ENCODE assay signal across 10 cellular contexts in the genomic region with DNA sequence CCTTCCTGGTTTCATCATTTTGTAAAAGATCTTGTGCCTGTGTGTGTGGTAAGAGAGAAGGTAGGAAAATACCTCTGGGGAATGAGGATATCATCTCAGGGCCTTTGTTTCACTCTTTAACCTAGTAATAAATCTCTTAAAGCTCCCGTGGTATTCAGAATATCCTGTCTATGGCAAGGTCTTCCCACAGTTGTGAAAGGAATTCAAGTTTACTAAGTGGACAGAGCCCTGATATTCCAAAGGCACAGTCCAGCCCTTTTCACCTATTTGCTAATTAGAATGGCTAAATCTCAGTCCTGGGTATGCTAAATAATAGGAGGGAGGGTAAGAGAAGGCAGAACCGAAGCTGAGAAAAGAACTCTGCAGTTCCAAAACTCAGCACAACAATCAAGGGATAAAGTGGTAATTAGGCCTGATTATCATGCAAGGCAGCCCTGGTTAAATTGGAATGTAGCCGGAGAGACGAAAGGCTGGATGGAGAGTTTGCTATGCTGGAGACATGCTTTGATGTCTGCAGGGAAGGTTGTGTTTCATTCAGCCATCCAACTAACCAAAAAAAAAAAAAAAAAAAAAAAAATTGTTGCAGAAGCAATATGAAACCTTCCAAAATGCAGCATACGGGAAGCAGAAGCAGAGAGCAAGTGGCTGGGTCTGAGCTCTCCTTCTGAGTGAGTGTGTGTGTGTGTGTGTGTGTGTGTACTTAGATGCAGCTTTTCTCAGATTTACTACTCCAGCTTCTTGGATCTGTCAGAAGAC. TPM values are rescaled to one million over a fixed set of nuclear protein-coding genes. Genes with fewer than 3 reads are reported as not detected.
DNase-seq lines count a peak whose midpoint lies in the region; ATAC-seq and TF ChIP-seq lines count a peak whose summit lies in the region.
"Had no signal": no experiment of that assay in that cellular context is flagged by ENCODE, and none has a peak within 500 bp of the region (broad histone marks: within the 10 kb centered on the region; RNA-seq: fewer than 3 reads in every experiment).

No MANE protein-coding gene starts in this region.

- H3K9me3 ChIP-seq in gastrocnemius medialis (no peaks in the 10 kb centered on the region), breast epithelium (no peaks in the 10 kb centered on the region)

- no peak for TF ChIP-seq CTCF in gastrocnemius medialis (IDR thresholded peaks at IDR 0.05 in 4 of 5, conservative IDR thresholded peaks at IDR 0.05 in 1 of 5)
- no peak for TF ChIP-seq CTCF in breast epithelium (IDR thresholded peaks at IDR 0.05)

- H3K36me3 ChIP-seq in gastrocnemius medialis (no peaks in the 10 kb centered on the region), breast epithelium (no peaks in the 10 kb centered on the region)

- in situ Hi-C loops in gastrocnemius medialis (cut with MboI; ENCODE audit: low sequenced_read_pairs in 4 of 4) = no loop called here

- peak overlapping the region in 1 of 4 donors; percentile 50 for H3K27ac ChIP-seq in gastrocnemius medialis
- H3K27ac ChIP-seq in breast epithelium = peak overlapping the region in 1 of 2 donors; percentile 2

- DNase-seq in DMS 273 treated with DMSO at 0.1 percent for 48 hours (lab: John Stamatoyannopoulos, UW) (peak; percentile 78), NCI-H2171 treated with DMSO at 0.1 percent for 48 hours (lab: John Stamatoyannopoulos, UW) (peak; percentile 95), cerebellar cortex (ENCODE audit: low spot score) (peak; percentile 90), myocyte (ENCODE audit: low read depth) (peak; percentile 56), gastrocnemius medialis (no peak), breast epithelium (ENCODE audit: low spot score in 2 of 2) (no peak)
- DNase-seq in stimulated activated naive CD4-positive, alpha-beta T cell treated with Interleukin-2 at 50 U/mL for 16 hours (lab: John Stamatoyannopoulos, UW) = no peak
- DNase-seq: naive thymus-derived CD8-positive, alpha-beta T cell; NCI-H1930 had no signal

- H3K4me1 ChIP-seq in gastrocnemius medialis (peaks cover 0 to 11% of the 10 kb centered on the region in 2 donors), breast epithelium (no peaks in the 10 kb centered on the region)

- no peaks in the 10 kb centered on the region for H3K27me3 ChIP-seq in gastrocnemius medialis
- no peaks in the 10 kb centered on the region for H3K27me3 ChIP-seq in breast epithelium

- H3K4me3 ChIP-seq in gastrocnemius medialis (no peak overlapping the region), breast epithelium (no peak overlapping the region)

- no peak for TF ChIP-seq POLR2A in gastrocnemius medialis (IDR thresholded peaks at IDR 0.05)
- no peak for TF ChIP-seq POLR2A in breast epithelium (IDR thresholded peaks at IDR 0.05)

- intact Hi-C loops in gastrocnemius medialis (cut with DNase I; ENCODE audit: low total_unique reads) (no loop called here), breast epithelium (cut with DNase I; ENCODE audit: low total_unique reads) (no loop called here)

- ATAC-seq in gastrocnemius medialis = no peak
- no peak for ATAC-seq in HG03521 (IDR thresholded peaks at IDR 0.05; ENCODE audit: unreplicated experiment)
- ATAC-seq: naive thymus-derived CD8-positive, alpha-beta T cell had no signal

RNA-seq across cellular contexts. Expression of a gene that starts 28.5 kb away (rescaled TPM):
- 3.0 and 4.6 TPM in 2 replicates for total RNA-seq in myocyte
- polyA plus RNA-seq in myocyte (2012) = 6.6 TPM
- total RNA-seq in gastrocnemius medialis = 10 to 100 TPM in 2 of 4 donors, 1 to 10 TPM in 2; 5.0 to 23.0 (median 13.0) TPM
- 10 to 100 TPM; 17.4 to 56.0 (median 31.6) TPM for total RNA-seq in breast epithelium

Comparison
In these comparisons a context has a peak if more than half of its experiments do, and no peak if none do; other contexts are left out.
1. DNase-seq: peak in DMS 273 treated with DMSO at 0.1 percent for 48 hours (single experiment), NCI-H2171 treated with DMSO at 0.1 percent for 48 hours (single experiment), cerebellar cortex (single experiment) and myocyte (single experiment); none in gastrocnemius medialis (0 of 2), stimulated activated naive CD4-positive, alpha-beta T cell treated with Interleukin-2 at 50 U/mL for 16 hours (single experiment) and breast epithelium (0 of 2).